ENCODE assay signal across 28 cellular contexts in genomic region chr13:111256458-111256857, GRCh38.
"Had no signal": no experiment of that assay in that cellular context is flagged by ENCODE, and none has a peak within 500 bp of the region (broad histone marks: within the 10 kb centered on the region; RNA-seq: fewer than 3 reads in every experiment).

No MANE protein-coding gene starts in this region.

- DNase-seq: activated CD4-positive, alpha-beta T cell treated with anti-CD3 and anti-CD28 coated beads, Interleukin-2, amount 50 U/mL, for 1 hour; activated CD4-positive, CD25-positive, alpha-beta regulatory T cell treated with anti-CD3 and anti-CD28 coated beads, Interleukin-2, amount 50 U/mL, for 72 hours; activated effector memory CD4-positive, alpha-beta T cell treated with anti-CD3 and anti-CD28 coated beads, Interleukin-2, amount 50 U/mL, for 16 hours; activated naive CD4-positive, alpha-beta T cell treated with anti-CD3 and anti-CD28 coated beads for 36 hours; activated naive CD8-positive, alpha-beta T cell treated with anti-CD3 and anti-CD28 coated beads, Interleukin-2, amount 10 ng/mL, durations not matched to agents 7 days and 5 days; activated T-cell treated with anti-CD3 and anti-CD28 coated beads, Interleukin-2, amount 50 U/mL, for 1 hour; caudate nucleus; esophagus squamous epithelium; foreskin melanocyte; glutamatergic neuron; left lung; lower lobe of right lung; mesendoderm; mucosa of descending colon; posterior cingulate gyrus; stimulated activated CD4-positive, alpha-beta T cell treated with anti-CD3 and anti-CD28 coated beads, Interleukin-12 subunit alpha, Interleukin-12 subunit beta, amount 100 ng/mL, for 4 hours; stimulated activated CD4-positive, alpha-beta T cell treated with anti-CD3 and anti-CD28 coated beads, Interleukin-4, amount 100 ng/mL, for 1 hour; stimulated activated naive CD8-positive, alpha-beta T cell treated with anti-CD3 and anti-CD28 coated beads, Interleukin-15, amount 100 ng/mL, for 72 hours; substantia nigra; T-cell; upper lobe of left lung had no signal

- ATAC-seq: left lung; lower lobe of right lung; mucosa of descending colon; natural killer cell treated with Interleukin-12 subunit alpha and Interleukin-12 subunit beta and Interleukin-15 and Interleukin-18, amount 100 ng/mL, for 72 hours; sciatic nerve; stimulated activated effector memory CD8-positive, alpha-beta T cell treated with anti-CD3 and anti-CD28 coated beads, Interleukin-12 subunit alpha, Interleukin-12 subunit beta, amount 100 ng/mL, for 72 hours; stimulated activated naive CD8-positive, alpha-beta T cell treated with anti-CD3 and anti-CD28 coated beads, Interleukin-15, amount 100 ng/mL, for 72 hours; T-cell had no signal

- H3K27ac ChIP-seq: esophagus squamous epithelium, left lung, lower lobe of right lung, skin epidermis, upper lobe of left lung had no signal

- FAIRE-seq: islet of Langerhans, TTC549 had no signal

- H3K4me3 Mint-ChIP-seq: activated naive CD4-positive, alpha-beta T cell treated with anti-CD3 and anti-CD28 coated beads for 36 hours; activated naive CD8-positive, alpha-beta T cell treated with anti-CD3 and anti-CD28 coated beads, Interleukin-2, amount 10 ng/mL, durations not matched to agents 7 days and 5 days; activated T-helper 1 cell treated with anti-CD3 and anti-CD28 coated beads, Interleukin-12 subunit alpha, Interleukin-12 subunit beta, Interleukin-2, Interleukin-4 antibody, amounts not matched to agents 30 ng/mL and 10 ng/mL and 1 ng/mL, durations not matched to agents 14 hours and 24 hours and 36 hours; natural killer cell treated with Interleukin-12 subunit alpha and Interleukin-12 subunit beta and Interleukin-15 and Interleukin-18, amount 100 ng/mL, for 72 hours; stimulated activated effector memory CD8-positive, alpha-beta T cell treated with anti-CD3 and anti-CD28 coated beads, Interleukin-12 subunit alpha, Interleukin-12 subunit beta, amount 100 ng/mL, for 72 hours; stimulated activated naive CD8-positive, alpha-beta T cell treated with anti-CD3 and anti-CD28 coated beads, Interleukin-15, amount 100 ng/mL, for 72 hours; T-cell had no signal

- H3K4me3 ChIP-seq: esophagus squamous epithelium, left lung, lower lobe of right lung, mucosa of descending colon, skin epidermis, upper lobe of left lung had no signal

- H3K27ac Mint-ChIP-seq: activated naive CD8-positive, alpha-beta T cell treated with anti-CD3 and anti-CD28 coated beads, Interleukin-2, amount 10 ng/mL, durations not matched to agents 7 days and 5 days; activated T-helper 1 cell treated with anti-CD3 and anti-CD28 coated beads, Interleukin-12 subunit alpha, Interleukin-12 subunit beta, Interleukin-2, Interleukin-4 antibody, amounts not matched to agents 30 ng/mL and 10 ng/mL and 1 ng/mL, durations not matched to agents 14 hours and 24 hours and 36 hours; natural killer cell treated with Interleukin-12 subunit alpha and Interleukin-12 subunit beta and Interleukin-15 and Interleukin-18, amount 100 ng/mL, for 72 hours; T-cell had no signal

- H3K4me1 ChIP-seq: left lung, lower lobe of right lung, upper lobe of left lung had no signal

- H3K27me3 Mint-ChIP-seq: activated naive CD8-positive, alpha-beta T cell treated with anti-CD3 and anti-CD28 coated beads, Interleukin-2, amount 10 ng/mL, durations not matched to agents 7 days and 5 days; natural killer cell treated with Interleukin-12 subunit alpha and Interleukin-12 subunit beta and Interleukin-15 and Interleukin-18, amount 100 ng/mL, for 72 hours; stimulated activated naive CD8-positive, alpha-beta T cell treated with anti-CD3 and anti-CD28 coated beads, Interleukin-15, amount 100 ng/mL, for 72 hours; T-cell had no signal

- H3K27me3 ChIP-seq: esophagus squamous epithelium, left lung, upper lobe of left lung had no signal

- H3K9me3 ChIP-seq: esophagus squamous epithelium, lower lobe of right lung, mucosa of descending colon, upper lobe of left lung had no signal

- H3K4me1 Mint-ChIP-seq: stimulated activated naive CD8-positive, alpha-beta T cell treated with anti-CD3 and anti-CD28 coated beads, Interleukin-15, amount 100 ng/mL, for 72 hours had no signal
